Comparison of ENCODE assay signal across 19 cellular contexts in genomic region chr22:45743687-45744086, GRCh38.
A peak's percentile ranks its signal among the peaks of the same experiment; 100 is the strongest.
DNase-seq lines count a peak whose midpoint lies in the region; ATAC-seq and TF ChIP-seq lines count a peak whose summit lies in the region.
"Had no signal": no experiment of that assay in that cellular context is flagged by ENCODE, and none has a peak within 500 bp of the region (broad histone marks: within the 10 kb centered on the region; RNA-seq: fewer than 3 reads in every experiment).

No MANE protein-coding gene starts in this region.

- peak overlapping the region; percentile 27 for H3K4me3 Mint-ChIP-seq in HFFc6
- no peak overlapping the region for H3K4me3 Mint-ChIP-seq in WTC11
- H3K4me3 Mint-ChIP-seq: activated CD8-positive, alpha-beta T cell treated with anti-CD3 and anti-CD28 coated beads, Interleukin-2, amount 10 ng/mL, durations not matched to agents 7 days and 5 days; activated naive CD8-positive, alpha-beta T cell treated with anti-CD3 and anti-CD28 coated beads for 36 hours; activated T-cell treated with anti-CD3 and anti-CD28 coated beads, Interleukin-2, amount 50 U/mL, for 72 hours; effector memory CD8-positive, alpha-beta T cell; T-helper 1 cell treated with Interleukin-12 subunit alpha and Interleukin-12 subunit beta and Interleukin-4 antibody, amounts not matched to agents 30 μg/mL and 1 μg/mL, for 36 hours had no signal

- H3K27ac ChIP-seq in hepatocyte: no peak overlapping the region
- peak overlapping the region; percentile 87 to 93 for H3K27ac ChIP-seq in thoracic aorta
- H3K27ac ChIP-seq: foreskin keratinocyte, pancreas, testis had no signal

- H3K27ac Mint-ChIP-seq in HFFc6 (peak overlapping the region; percentile 51), WTC11 (peak overlapping the region; percentile 73)
- H3K27ac Mint-ChIP-seq: activated CD8-positive, alpha-beta T cell treated with anti-CD3 and anti-CD28 coated beads, Interleukin-2, amount 10 ng/mL, durations not matched to agents 7 days and 5 days; activated naive CD8-positive, alpha-beta T cell treated with anti-CD3 and anti-CD28 coated beads for 36 hours; activated T-cell treated with anti-CD3 and anti-CD28 coated beads, Interleukin-2, amount 50 U/mL, for 72 hours; effector memory CD8-positive, alpha-beta T cell; T-helper 1 cell treated with Interleukin-12 subunit alpha and Interleukin-12 subunit beta and Interleukin-4 antibody, amounts not matched to agents 30 μg/mL and 1 μg/mL, for 36 hours had no signal

- H3K9me3 ChIP-seq in hepatocyte (ENCODE audit: low read depth): no peaks in the 10 kb centered on the region
- no peaks in the 10 kb centered on the region for H3K9me3 ChIP-seq in thoracic aorta
- H3K9me3 ChIP-seq: pancreas, testis had no signal

- POLR2A ChIA-PET in WTC11 (lab: Charles Lee): no interaction called here

- TF ChIP-seq CTCF in HFFc6 (IDR thresholded peaks at IDR 0.05): no peak
- TF ChIP-seq CTCF in WTC11 (IDR thresholded peaks at IDR 0.05): no peak
- no peak for TF ChIP-seq CTCF in hepatocyte (IDR thresholded peaks at IDR 0.05; ENCODE audit: poor library complexity)
- TF ChIP-seq CTCF in thoracic aorta (IDR thresholded peaks at IDR 0.05): no peak

- H3K4me1 ChIP-seq in hepatocyte (ENCODE audit: insufficient read depth) (peaks cover 14% of the 10 kb centered on the region), thoracic aorta (ENCODE audit: control insufficient read depth in 1 of 2, low read depth in 2 of 2) (peaks cover 26 to 63% of the 10 kb centered on the region in 2 donors)
- H3K4me1 ChIP-seq: testis had no signal

- H3K27me3 Mint-ChIP-seq in HFFc6 (ENCODE audit: insufficient read depth) (peaks cover 2% of the 10 kb centered on the region; the same call in 1 of the 2 replicates), WTC11 (ENCODE audit: low read depth) (no peaks in the 10 kb centered on the region)
- H3K27me3 Mint-ChIP-seq: activated naive CD8-positive, alpha-beta T cell treated with anti-CD3 and anti-CD28 coated beads for 36 hours; effector memory CD8-positive, alpha-beta T cell had no signal

- WGBS in hepatocyte (ENCODE audit: low lambda C conversion rate, missing lambda C conversion rate): 100% methylated on average over 1 of the region's 1 CpG

- H3K9me2 ChIP-seq in hepatocyte (replicated peaks; ENCODE audit: insufficient read depth): no peaks in the 10 kb centered on the region

- peak overlapping the region; percentile 57 for H3K4me2 ChIP-seq in hepatocyte

- H3K36me3 ChIP-seq in hepatocyte (replicated peaks; ENCODE audit: insufficient read depth, low read depth): peaks cover 11% of the 10 kb centered on the region
- peaks cover 6% of the 10 kb centered on the region for H3K36me3 ChIP-seq in thoracic aorta

- peaks cover 76% of the 10 kb centered on the region for H3K36me3 Mint-ChIP-seq in HFFc6 (ENCODE audit: low read depth)
- peaks cover 43% of the 10 kb centered on the region for H3K36me3 Mint-ChIP-seq in WTC11

- ATAC-seq in WTC11 (no peak; the same call in 1 of the 2 replicates), thoracic aorta (ENCODE audit: insufficient number of reproducible peaks, low FRiP score, low read depth) (peak; percentile 92), HG02763 (IDR thresholded peaks at IDR 0.05; ENCODE audit: unreplicated experiment) (no peak), HG02588 (IDR thresholded peaks at IDR 0.05; ENCODE audit: unreplicated experiment) (no peak)
- ATAC-seq: activated CD8-positive, alpha-beta T cell treated with anti-CD3 and anti-CD28 coated beads, Interleukin-2, amount 10 ng/mL, durations not matched to agents 7 days and 5 days; activated T-cell treated with anti-CD3 and anti-CD28 coated beads, Interleukin-2, amount 50 U/mL, for 72 hours; effector memory CD8-positive, alpha-beta T cell; foreskin keratinocyte had no signal

- H4K20me1 ChIP-seq in hepatocyte (ENCODE audit: insufficient read depth, poor library complexity, severe bottlenecking): peaks cover 15% of the 10 kb centered on the region

- H3K4me3 ChIP-seq in hepatocyte (no peak overlapping the region), thoracic aorta (peak overlapping the region; percentile 17)
- H3K4me3 ChIP-seq: pancreas, skin epidermis, testis had no signal

- peaks cover 44% of the 10 kb centered on the region for H3K79me2 ChIP-seq in hepatocyte

- H3K9me3 Mint-ChIP-seq in HFFc6 (no peaks in the 10 kb centered on the region), WTC11 (no peaks in the 10 kb centered on the region)
- H3K9me3 Mint-ChIP-seq: activated naive CD8-positive, alpha-beta T cell treated with anti-CD3 and anti-CD28 coated beads for 36 hours; activated T-cell treated with anti-CD3 and anti-CD28 coated beads, Interleukin-2, amount 50 U/mL, for 72 hours; effector memory CD8-positive, alpha-beta T cell had no signal

- CTCF ChIA-PET in WTC11 (lab: Charles Lee): no interaction called here

- no peak for DNase-seq in HFFc6
- DNase-seq in WTC11 (ENCODE audit: low spot score): no peak
- no peak for DNase-seq in hepatocyte (ENCODE audit: low spot score)
- no peak for DNase-seq in thoracic aorta (ENCODE audit: low spot score)
- no peak for DNase-seq in NK-92 (lab: John Stamatoyannopoulos, UW; ENCODE audit: unreplicated experiment)
- DNase-seq in superior temporal gyrus (ENCODE audit: extremely low spot score): no peak
- DNase-seq: activated CD8-positive, alpha-beta T cell treated with anti-CD3 and anti-CD28 coated beads, Interleukin-2, amount 10 ng/mL, durations not matched to agents 7 days and 5 days; activated naive CD8-positive, alpha-beta T cell treated with anti-CD3 and anti-CD28 coated beads for 36 hours; activated T-cell treated with anti-CD3 and anti-CD28 coated beads, Interleukin-2, amount 50 U/mL, for 72 hours; C1 segment of cervical spinal cord; effector memory CD8-positive, alpha-beta T cell; foreskin keratinocyte; pancreas; stimulated activated CD4-positive, alpha-beta T cell treated with anti-CD3 and anti-CD28 coated beads, Interleukin-4, amount 100 ng/mL, for 24 hours; testis had no signal

- no peak overlapping the region for H2AFZ ChIP-seq in hepatocyte

- no peaks in the 10 kb centered on the region for H3K27me3 ChIP-seq in hepatocyte
- no peaks in the 10 kb centered on the region for H3K27me3 ChIP-seq in thoracic aorta (replicated peaks; ENCODE audit: insufficient read depth)
- H3K27me3 ChIP-seq: foreskin keratinocyte, pancreas, testis had no signal

- H3K4me1 Mint-ChIP-seq in HFFc6 (ENCODE audit: low read depth) (peaks cover 62% of the 10 kb centered on the region), WTC11 (peaks cover 17% of the 10 kb centered on the region)
- H3K4me1 Mint-ChIP-seq: activated naive CD8-positive, alpha-beta T cell treated with anti-CD3 and anti-CD28 coated beads for 36 hours had no signal

TF ChIP-seq in WTC11, 78 proteins besides CTCF, POLR2A, EP300 and RAD21 (continues in another document):
- TF ChIP-seq FOXK1 (CRISPR knock-in tag; IDR thresholded peaks at IDR 0.05) (no peak), SMAD4 (CRISPR knock-in tag; IDR thresholded peaks at IDR 0.05) (no peak), NFYB (CRISPR knock-in tag; conservative IDR thresholded peaks at IDR 0.05; ENCODE audit: low read depth) (no peak), NR1H2 (CRISPR knock-in tag; IDR thresholded peaks at IDR 0.05) (no peak), ZNF219 (CRISPR knock-in tag; IDR thresholded peaks at IDR 0.05; ENCODE audit: borderline replicate concordance) (no peak), NR3C1 (CRISPR knock-in tag; conservative IDR thresholded peaks at IDR 0.05; ENCODE audit: low read depth) (no peak), JAZF1 (CRISPR knock-in tag; IDR thresholded peaks at IDR 0.05) (no peak), TP53 (CRISPR knock-in tag; IDR thresholded peaks at IDR 0.05) (no peak), CREM (CRISPR knock-in tag; IDR thresholded peaks at IDR 0.05) (no peak), ZNF532 (CRISPR knock-in tag; IDR thresholded peaks at IDR 0.05; ENCODE audit: borderline replicate concordance) (no peak), MXD4 (CRISPR knock-in tag; IDR thresholded peaks at IDR 0.05; ENCODE audit: borderline replicate concordance) (no peak), E2F5 (CRISPR knock-in tag; IDR thresholded peaks at IDR 0.05) (no peak), ZNF423 (CRISPR knock-in tag; IDR thresholded peaks at IDR 0.05) (no peak)
